13 cellular contexts compared by ENCODE assay signal in genomic region chr2:236830931-236831330, GRCh38.
DNase-seq lines count a peak whose midpoint lies in the region; ATAC-seq and TF ChIP-seq lines count a peak whose summit lies in the region.
"Had no signal": no experiment of that assay in that cellular context is flagged by ENCODE, and none has a peak within 500 bp of the region (broad histone marks: within the 10 kb centered on the region; RNA-seq: fewer than 3 reads in every experiment).

No MANE protein-coding gene starts in this region.

- no peaks in the 10 kb centered on the region for H3K9me3 ChIP-seq in IMR-90 (ENCODE audit: control insufficient read depth, insufficient read depth, low read length)
- H3K9me3 ChIP-seq in esophagus squamous epithelium: no peaks in the 10 kb centered on the region
- H3K9me3 ChIP-seq in aorta (ENCODE audit: control insufficient read depth, low read length): no peaks in the 10 kb centered on the region
- H3K9me3 ChIP-seq in suprapubic skin: no peaks in the 10 kb centered on the region
- H3K9me3 ChIP-seq: Caco-2 had no signal

- H4K91ac ChIP-seq in IMR-90 (ENCODE audit: insufficient read depth, low read depth, low read length): no peak overlapping the region

- no peak overlapping the region for H2BK15ac ChIP-seq in IMR-90 (ENCODE audit: low read depth, low read length)

- 14% methylated on average over 1 of the region's 3 CpGs; no CpG with 5 or more reads in 1 of the 2 experiments for WGBS in IMR-90 (ENCODE audit: extremely low coverage in 2 of 2, insufficient read length in 1 of 2), 2 experiments
- WGBS in esophagus squamous epithelium, 2 donors: 59 to 87% methylated on average over 3 of the region's 3 CpGs
- 9 to 16% methylated on average over 3 of the region's 3 CpGs for WGBS in aorta, 2 donors
- WGBS in suprapubic skin: 79% methylated on average over 3 of the region's 3 CpGs

- intact Hi-C loops in IMR-90 (cut with micrococcal nuclease): no loop called here
- intact Hi-C loops in esophagus squamous epithelium (cut with DNase I): no loop called here
- intact Hi-C loops in aorta (cut with DNase I): loop anchor here in 1 of 2 donors (5.0 kb wide), 1 partner anchor 189 kb away; no protein-coding TSS in a partner anchor

- H3K4me1 Mint-ChIP-seq in neural crest cell: peaks cover 25% of the 10 kb centered on the region
- H3K4me1 Mint-ChIP-seq: CD8-positive, alpha-beta memory T cell had no signal

- no peaks in the 10 kb centered on the region for H3K79me1 ChIP-seq in IMR-90 (ENCODE audit: low read depth in 1 of 2, low read length in 2 of 2)

- H3K36me3 Mint-ChIP-seq in neural crest cell (ENCODE audit: low read depth): peaks cover 4% of the 10 kb centered on the region
- H3K36me3 Mint-ChIP-seq: CD8-positive, alpha-beta memory T cell had no signal

- POLR2A ChIA-PET in IMR-90 (lab: Charles Lee; ENCODE audit: unreplicated experiment): no interaction called here

- H2AFZ ChIP-seq in IMR-90 (replicated peaks; ENCODE audit: low read length, poor library complexity): no peak overlapping the region

- CTCF ChIA-PET in IMR-90 (lab: Yijun Ruan, JAX): no interaction called here

- no peak overlapping the region for H2BK5ac ChIP-seq in IMR-90 (ENCODE audit: low read depth, low read length, poor library complexity, severe bottlenecking)

- H3K27ac ChIP-seq in IMR-90 (ENCODE audit: insufficient read depth, low read length) (no peak overlapping the region), esophagus squamous epithelium (peak overlapping the region in 3 of 4 donors; percentile 7 to 54 (median 18)), aorta (ENCODE audit: low read depth in 1 of 2, low read length in 2 of 2) (peak overlapping the region; percentile 33 to 47), suprapubic skin (no peak overlapping the region)
- H3K27ac ChIP-seq: A549, BLaER1 had no signal

- no peak overlapping the region for H3K4me3 Mint-ChIP-seq in neural crest cell
- H3K4me3 Mint-ChIP-seq: CD8-positive, alpha-beta memory T cell; HFFc6 had no signal

- H3K36me3 ChIP-seq in IMR-90 (ENCODE audit: control insufficient read depth, insufficient read depth, low read length): no peaks in the 10 kb centered on the region
- H3K36me3 ChIP-seq in esophagus squamous epithelium: no peaks in the 10 kb centered on the region
- no peaks in the 10 kb centered on the region for H3K36me3 ChIP-seq in aorta (ENCODE audit: control insufficient read depth in 1 of 2, insufficient read depth in 2 of 2, low read length in 1 of 2)
- no peaks in the 10 kb centered on the region for H3K36me3 ChIP-seq in suprapubic skin
- H3K36me3 ChIP-seq: BLaER1 had no signal

- no peak overlapping the region for H3K4me2 ChIP-seq in IMR-90 (ENCODE audit: low read depth, low read length)
- H3K4me2 ChIP-seq: A549, BLaER1 had no signal

- peaks cover 8% of the 10 kb centered on the region; the same call in 1 of the 2 replicates for H3K27me3 ChIP-seq in IMR-90 (ENCODE audit: control insufficient read depth, insufficient read depth, low read length)
- H3K27me3 ChIP-seq in esophagus squamous epithelium: no peaks in the 10 kb centered on the region
- H3K27me3 ChIP-seq in aorta (ENCODE audit: control insufficient read depth in 1 of 2, insufficient read depth in 2 of 2, low read length in 1 of 2): no peaks in the 10 kb centered on the region
- H3K27me3 ChIP-seq in suprapubic skin: peaks cover 6% of the 10 kb centered on the region
- H3K27me3 ChIP-seq: BLaER1 had no signal

- no peak overlapping the region for H3K14ac ChIP-seq in IMR-90 (replicated peaks; ENCODE audit: low read depth, low read length)

- BruUV-seq in IMR-90 (replicated peaks; lab: Mats Ljungman, UMichigan): no TSS peak

- H4K20me1 ChIP-seq in IMR-90 (ENCODE audit: insufficient read depth, low read length): no peaks in the 10 kb centered on the region
- H4K20me1 ChIP-seq: BLaER1 had no signal

- H3K9me1 ChIP-seq in IMR-90 (ENCODE audit: insufficient read depth, low read length): no peaks in the 10 kb centered on the region

- no peak for ATAC-seq in IMR-90 (ENCODE audit: low read depth)
- peak; percentile 53 for ATAC-seq in aorta (ENCODE audit: low FRiP score)
- ATAC-seq in HG03442 (IDR thresholded peaks at IDR 0.05; ENCODE audit: unreplicated experiment): no peak
- ATAC-seq in GM18519 (IDR thresholded peaks at IDR 0.05; ENCODE audit: low FRiP score, unreplicated experiment): no peak
- ATAC-seq: A549 had no signal

- dilution Hi-C loops in IMR-90 (cut with HindIII; ENCODE audit: low sequenced_read_pairs, unreplicated experiment): no loop called here

- H3K9me3 Mint-ChIP-seq in neural crest cell: peaks cover 10% of the 10 kb centered on the region
- H3K9me3 Mint-ChIP-seq: CD8-positive, alpha-beta memory T cell had no signal

- TF ChIP-seq EP300 in suprapubic skin (IDR thresholded peaks at IDR 0.05): no peak

- H2AK5ac ChIP-seq in IMR-90 (ENCODE audit: low read depth, low read length): no peak overlapping the region

- no peak overlapping the region for H2AK9ac ChIP-seq in IMR-90 (replicated peaks; ENCODE audit: low read depth, low read length, poor library complexity)

- H3K4me1 ChIP-seq in IMR-90 (ENCODE audit: control insufficient read depth, insufficient read depth, low read length) (no peaks in the 10 kb centered on the region), esophagus squamous epithelium (peaks cover 0 to 48% (median 5%) of the 10 kb centered on the region in 3 donors), aorta (ENCODE audit: control insufficient read depth in 1 of 2, insufficient read depth in 2 of 2, low read length in 2 of 2) (peaks cover 0 to 3% of the 10 kb centered on the region in 2 donors), suprapubic skin (no peaks in the 10 kb centered on the region)
- H3K4me1 ChIP-seq: A549 had no signal

- H3K4me3 ChIP-seq in IMR-90 (ENCODE audit: insufficient read depth, low read depth, low read length): no peak overlapping the region
- no peak overlapping the region for H3K4me3 ChIP-seq in esophagus squamous epithelium
- H3K4me3 ChIP-seq in aorta (ENCODE audit: low read length in 2 of 2): no peak overlapping the region
- H3K4me3 ChIP-seq in suprapubic skin: no peak overlapping the region
- H3K4me3 ChIP-seq: A549, BLaER1 had no signal

- H4K8ac ChIP-seq in IMR-90 (ENCODE audit: low read depth in 2 of 2, low read length in 2 of 2): no peak overlapping the region

- no peak overlapping the region for H3K56ac ChIP-seq in IMR-90 (ENCODE audit: extremely low read depth, insufficient read depth, low read length)

- H3K9ac ChIP-seq in IMR-90 (ENCODE audit: low read depth, low read length): no peak overlapping the region
- H3K9ac ChIP-seq: BLaER1 had no signal

- TF ChIP-seq CTCF in IMR-90 (conservative IDR thresholded peaks at IDR 0.05; ENCODE audit: low read depth, low read length) (no peak), esophagus squamous epithelium (IDR thresholded peaks at IDR 0.05) (no peak), neural crest cell (conservative IDR thresholded peaks at IDR 0.05) (no peak), suprapubic skin (IDR thresholded peaks at IDR 0.05) (no peak)

- in situ Hi-C loops in IMR-90 (cut with MboI; ENCODE audit: low sequenced_read_pairs): no loop called here

- H2BK20ac ChIP-seq in IMR-90 (ENCODE audit: low read depth, low read length): no peak overlapping the region

- H3K27ac Mint-ChIP-seq in neural crest cell (ENCODE audit: unreplicated experiment): peak overlapping the region; percentile 44
- H3K27ac Mint-ChIP-seq: CD8-positive, alpha-beta memory T cell; HFFc6 had no signal

- DNase-seq in IMR-90 (no peak), esophagus squamous epithelium (lab: John Stamatoyannopoulos, UW) (no peak), neural crest cell (ENCODE audit: low read depth, low spot score) (no peak), aorta (no peak), suprapubic skin (ENCODE audit: low spot score in 2 of 2) (no peak)
- DNase-seq: Caco-2; CD8-positive, alpha-beta memory T cell; HCEC 1CT; HFFc6 had no signal

- peak overlapping the region; percentile 29; the same call in 1 of the 2 replicates for H3K18ac ChIP-seq in IMR-90 (ENCODE audit: low read depth, low read length)

- no peak overlapping the region for H4K5ac ChIP-seq in IMR-90 (ENCODE audit: low read depth, low read length)

- TF ChIP-seq RAD21 in IMR-90 (IDR thresholded peaks at IDR 0.05; ENCODE audit: low read length): no peak

- H3K23ac ChIP-seq in IMR-90 (ENCODE audit: low read depth, low read length): no peak overlapping the region

- H3K4ac ChIP-seq in IMR-90 (ENCODE audit: low read depth, low read length): no peak overlapping the region

- no peak overlapping the region for H2BK120ac ChIP-seq in IMR-90 (ENCODE audit: low read depth, low read length)

- H3K27me3 Mint-ChIP-seq in neural crest cell (ENCODE audit: low read depth): no peaks in the 10 kb centered on the region

- TF ChIP-seq POLR2A in IMR-90 (IDR thresholded peaks at IDR 0.05; ENCODE audit: low read depth, low read length) (no peak), esophagus squamous epithelium (IDR thresholded peaks at IDR 0.05) (no peak), suprapubic skin (IDR thresholded peaks at IDR 0.05) (no peak)

TF ChIP-seq in IMR-90, 13 proteins besides CTCF, POLR2A, EP300 and RAD21 (continues in another document):
- TF ChIP-seq FOS (IDR thresholded peaks at IDR 0.05; ENCODE audit: low read depth, low read length) (no peak), CEBPB (IDR thresholded peaks at IDR 0.05; ENCODE audit: low read depth, low read length) (no peak), ELK1 (IDR thresholded peaks at IDR 0.05; ENCODE audit: borderline replicate concordance, low read depth, low read length) (no peak), SMC3 (IDR thresholded peaks at IDR 0.05; ENCODE audit: low read depth, low read length) (no peak), RFX5 (IDR thresholded peaks at IDR 0.05; ENCODE audit: low read depth, low read length) (no peak), CHD1 (IDR thresholded peaks at IDR 0.05; ENCODE audit: low read depth, low read length) (no peak), NFE2L2 (IDR thresholded peaks at IDR 0.05; ENCODE audit: low read depth, low read length) (no peak)
- TF ChIP-seq, protein P1, sequence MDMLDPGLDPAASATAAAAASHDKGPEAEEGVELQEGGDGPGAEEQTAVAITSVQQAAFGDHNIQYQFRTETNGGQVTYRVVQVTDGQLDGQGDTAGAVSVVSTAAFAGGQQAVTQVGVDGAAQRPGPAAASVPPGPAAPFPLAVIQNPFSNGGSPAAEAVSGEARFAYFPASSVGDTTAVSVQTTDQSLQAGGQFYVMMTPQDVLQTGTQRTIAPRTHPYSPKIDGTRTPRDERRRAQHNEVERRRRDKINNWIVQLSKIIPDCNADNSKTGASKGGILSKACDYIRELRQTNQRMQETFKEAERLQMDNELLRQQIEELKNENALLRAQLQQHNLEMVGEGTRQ (IDR thresholded peaks at IDR 0.05; ENCODE audit: low read depth, low read length): no peak

Comparison
In these comparisons a context has a peak if more than half of its experiments do, and no peak if none do; other contexts are left out.
1. H3K27ac ChIP-seq: peak in esophagus squamous epithelium (3 of 4) and aorta (2 of 2); none in IMR-90 (single experiment) and suprapubic skin (single experiment).